ENCODE assay signal across 8 cellular contexts in genomic region chrX:132219343-132219768, GRCh38. TPM values are rescaled to one million over a fixed set of nuclear protein-coding genes. Genes with fewer than 3 reads are reported as not detected.
DNase-seq lines count a peak whose midpoint lies in the region; ATAC-seq, FAIRE-seq and TF ChIP-seq lines count a peak whose summit lies in the region.

Gene RAP2C, minus strand, starts transcription at chrX:132219447. Its CDS starts 2,179 bp downstream, at chrX:132217268.

- peak; percentile 51 for ATAC-seq in HG02678 (IDR thresholded peaks at IDR 0.05; ENCODE audit: unreplicated experiment)

- H3K27ac Mint-ChIP-seq in progenitor cell of endocrine pancreas = peak within 1 kb of the TSS; percentile 94

- TF ChIP-seq POLR2A in GM12891 (IDR thresholded peaks at IDR 0.05; ENCODE audit: low read depth, low read length) = no peak

- H3K36me3 Mint-ChIP-seq in progenitor cell of endocrine pancreas (ENCODE audit: insufficient read depth) = peaks cover 4% of the 10 kb centered on the region

- H3K4me3 Mint-ChIP-seq in progenitor cell of endocrine pancreas (ENCODE audit: low read depth) = peak within 1 kb of the TSS; percentile 96

- no peaks in the 10 kb centered on the region for H3K27me3 Mint-ChIP-seq in progenitor cell of endocrine pancreas

- peak; percentile 69 for TF ChIP-seq CTCF in left ventricle myocardium inferior (IDR thresholded peaks at IDR 0.05; ENCODE audit: borderline replicate concordance)
- TF ChIP-seq CTCF in progenitor cell of endocrine pancreas (IDR thresholded peaks at IDR 0.05; ENCODE audit: unreplicated experiment) = peak; percentile 80

- peak within 1 kb of the TSS; percentile 96 for H3K27ac ChIP-seq in left ventricle myocardium inferior (replicated peaks)

- H3K4me1 Mint-ChIP-seq in progenitor cell of endocrine pancreas (ENCODE audit: low read depth) = peaks cover 34% of the 10 kb centered on the region

- DNase-seq in GM12891 (ENCODE audit: insufficient read length, low spot score) (peak; percentile 14), NCI-H1092 treated with DMSO at 0.1 percent for 48 hours (lab: John Stamatoyannopoulos, UW) (peak; percentile 49), T follicular helper cell (ENCODE audit: low read depth) (peak; percentile 24), amniotic stem cell (lab: John Stamatoyannopoulos, UW) (peak; percentile 4), left ventricle myocardium inferior (peak; percentile 74), progenitor cell of endocrine pancreas (ENCODE audit: low spot score, unreplicated experiment) (peak; percentile 65), putamen (ENCODE audit: low spot score) (no peak)

- no peaks in the 10 kb centered on the region for H3K9me3 Mint-ChIP-seq in progenitor cell of endocrine pancreas (ENCODE audit: low read depth)

- H3K27me3 ChIP-seq in left ventricle myocardium inferior (ENCODE audit: low read depth) = no peaks in the 10 kb centered on the region

- intact Hi-C loops in left ventricle myocardium inferior (cut with micrococcal nuclease) = no loop called here

- no peaks in the 10 kb centered on the region for H3K36me3 ChIP-seq in left ventricle myocardium inferior

- no peaks in the 10 kb centered on the region for H3K9me3 ChIP-seq in left ventricle myocardium inferior (replicated peaks)

- peaks cover 28% of the 10 kb centered on the region for H3K4me1 ChIP-seq in left ventricle myocardium inferior

- peak; percentile 88 for FAIRE-seq in GM12891 (lab: Jason Lieb, UNC)

- peak within 1 kb of the TSS; percentile 84 for H3K4me3 ChIP-seq in left ventricle myocardium inferior

TF ChIP-seq in GM12891, 5 proteins besides CTCF, POLR2A, EP300 and RAD21:
- TF ChIP-seq TAF1 (IDR thresholded peaks at IDR 0.05; ENCODE audit: low read depth, low read length) = no peak
- TF ChIP-seq SPI1 (IDR thresholded peaks at IDR 0.05; ENCODE audit: low read depth, low read length) = no peak
- TF ChIP-seq PAX5 (IDR thresholded peaks at IDR 0.05; ENCODE audit: insufficient read depth, low read length, severe bottlenecking) = no peak
- TF ChIP-seq POLR2AphosphoS5 (IDR thresholded peaks at IDR 0.05; ENCODE audit: low read depth, low read length) = no peak
- no peak for TF ChIP-seq POU2F2 (IDR thresholded peaks at IDR 0.05; ENCODE audit: low read depth, low read length)

RNA-seq across cellular contexts. Expression of gene RAP2C, which starts in this region (rescaled TPM):
- polyA plus RNA-seq in GM12891 (2012; ENCODE audit: low read depth, missing spikeins) = 20.6 TPM
- total RNA-seq in left ventricle myocardium inferior (15.3 TPM), progenitor cell of endocrine pancreas (48.8 and 57.3 TPM in 2 replicates)
